11 cellular contexts compared by ENCODE assay signal in the genomic region with DNA sequence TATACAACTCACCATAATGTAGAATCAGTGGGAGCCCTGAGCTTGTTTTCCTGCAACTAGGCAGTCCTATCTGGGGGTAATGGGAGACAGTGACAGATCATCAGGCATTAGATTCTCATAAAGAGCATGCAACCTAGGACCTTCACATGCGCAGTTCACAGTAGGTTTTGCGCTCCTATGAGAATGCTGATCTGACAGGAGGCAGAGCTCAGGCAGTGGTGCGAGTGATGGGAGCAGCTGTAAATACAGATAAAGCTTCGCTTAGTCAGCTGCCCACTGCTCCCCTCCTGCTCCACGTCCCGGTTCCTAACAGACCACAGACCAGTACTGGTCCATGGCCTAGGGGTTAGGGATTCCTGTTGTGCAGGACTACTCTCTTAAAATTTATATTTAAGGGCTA.
"Had no signal": no experiment of that assay in that cellular context is flagged by ENCODE, and none has a peak within 500 bp of the region (broad histone marks: within the 10 kb centered on the region; RNA-seq: fewer than 3 reads in every experiment).

No MANE protein-coding gene starts in this region.

- H3K4me2 ChIP-seq: GM23338 had no signal

- ATAC-seq: GM23338, HCT116 had no signal

- H3K36me3 ChIP-seq: HAP-1 had no signal

- H3K4me3 ChIP-seq: GM23248, GM23338, HAP-1 had no signal

- H3K27ac ChIP-seq: GM23248 had no signal

- H3K9me3 ChIP-seq: HAP-1 had no signal

- H2AFZ ChIP-seq: GM23248, GM23338 had no signal

- FAIRE-seq: H1, H54 had no signal

- H3K4me1 ChIP-seq: HAP-1 had no signal

- DNase-seq: GM23248, GOT3, H7, H9, HCEC 1CT, HFFc6 had no signal
